1 cellular context compared by ENCODE assay signal in the genomic region with DNA sequence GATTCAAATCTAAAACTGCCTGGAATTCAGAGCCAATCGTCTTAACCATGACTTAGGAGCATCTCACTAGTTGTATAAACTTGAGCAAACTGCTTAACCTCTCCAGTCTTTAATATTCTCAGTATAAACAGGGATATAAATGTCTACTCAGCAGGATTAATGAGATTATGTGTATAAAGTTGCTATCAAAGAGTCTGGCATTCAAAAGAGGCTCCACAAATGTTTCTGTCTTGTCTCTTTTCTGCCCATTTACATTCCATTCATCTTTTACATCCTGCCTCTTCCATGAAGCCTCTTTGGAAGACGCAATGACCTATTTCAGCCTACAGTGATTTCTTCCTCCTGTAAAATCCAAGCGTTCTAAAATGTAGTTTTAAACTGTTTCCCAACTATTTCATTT.
TF ChIP-seq lines count a peak whose summit lies in the region.

No MANE protein-coding gene starts in this region.

TF ChIP-seq in SK-N-SH treated with all-trans-retinoic acid at 6 μM for 48 hours, 23 proteins besides CTCF, POLR2A, EP300 and RAD21 (continued from another document):
- TF ChIP-seq, protein P1, sequence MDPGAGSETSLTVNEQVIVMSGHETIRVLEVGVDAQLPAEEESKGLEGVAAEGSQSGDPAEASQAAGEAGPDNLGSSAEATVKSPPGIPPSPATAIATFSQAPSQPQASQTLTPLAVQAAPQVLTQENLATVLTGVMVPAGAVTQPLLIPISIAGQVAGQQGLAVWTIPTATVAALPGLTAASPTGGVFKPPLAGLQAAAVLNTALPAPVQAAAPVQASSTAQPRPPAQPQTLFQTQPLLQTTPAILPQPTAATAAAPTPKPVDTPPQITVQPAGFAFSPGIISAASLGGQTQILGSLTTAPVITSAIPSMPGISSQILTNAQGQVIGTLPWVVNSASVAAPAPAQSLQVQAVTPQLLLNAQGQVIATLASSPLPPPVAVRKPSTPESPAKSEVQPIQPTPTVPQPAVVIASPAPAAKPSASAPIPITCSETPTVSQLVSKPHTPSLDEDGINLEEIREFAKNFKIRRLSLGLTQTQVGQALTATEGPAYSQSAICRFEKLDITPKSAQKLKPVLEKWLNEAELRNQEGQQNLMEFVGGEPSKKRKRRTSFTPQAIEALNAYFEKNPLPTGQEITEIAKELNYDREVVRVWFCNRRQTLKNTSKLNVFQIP (CRISPR knock-in tag; IDR thresholded peaks at IDR 0.05; ENCODE audit: borderline replicate concordance, low read depth): no peak
- no peak for TF ChIP-seq ARNTL (CRISPR knock-in tag; IDR thresholded peaks at IDR 0.05; ENCODE audit: borderline replicate concordance, low read depth)
- no peak for TF ChIP-seq TOX (CRISPR knock-in tag; IDR thresholded peaks at IDR 0.05; ENCODE audit: borderline replicate concordance)
- no peak; the same call in 1 of the 2 replicates for TF ChIP-seq GLIS3 (CRISPR knock-in tag; IDR thresholded peaks at IDR 0.05)
- no peak for TF ChIP-seq ESRRG (CRISPR knock-in tag; IDR thresholded peaks at IDR 0.05)
- TF ChIP-seq CSDC2 (CRISPR knock-in tag; IDR thresholded peaks at IDR 0.05): no peak
- TF ChIP-seq ZNF565 (CRISPR knock-in tag; conservative IDR thresholded peaks at IDR 0.05; ENCODE audit: low read depth): no peak
